Comparison of ENCODE assay signal across 16 cellular contexts in the genomic region with DNA sequence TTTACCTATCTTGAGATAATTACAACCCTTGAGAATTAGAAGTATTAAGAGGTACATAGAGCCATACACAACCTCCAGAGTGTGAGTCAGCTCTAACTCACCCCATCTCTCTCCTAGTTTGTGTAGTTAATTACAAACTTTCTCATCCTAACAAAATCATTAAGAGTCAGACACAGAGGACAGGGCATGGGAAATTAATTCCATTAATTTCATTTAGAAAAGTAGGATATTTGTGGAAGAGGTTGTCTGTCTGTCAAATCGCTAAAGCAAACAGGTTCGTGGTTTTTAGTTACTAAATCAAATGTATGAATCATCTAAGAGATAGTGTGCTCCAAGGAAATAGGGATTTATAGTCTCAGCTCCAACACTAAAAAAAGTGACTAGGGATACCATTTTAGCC.
A peak's percentile ranks its signal among the peaks of the same experiment; 100 is the strongest.
DNase-seq lines count a peak whose midpoint lies in the region; ATAC-seq and TF ChIP-seq lines count a peak whose summit lies in the region.
"Had no signal": no experiment of that assay in that cellular context is flagged by ENCODE, and none has a peak within 500 bp of the region (broad histone marks: within the 10 kb centered on the region; RNA-seq: fewer than 3 reads in every experiment).

No MANE protein-coding gene starts in this region.

- H3K4me1 Mint-ChIP-seq in glutamatergic neuron (ENCODE audit: low read depth, unreplicated experiment): no peaks in the 10 kb centered on the region
- H3K4me1 Mint-ChIP-seq: CD8-positive, alpha-beta memory T cell had no signal

- CTCF ChIA-PET in RWPE1 (lab: Yijun Ruan, JAX): no interaction called here

- TF ChIP-seq CTCF in RWPE1 (conservative IDR thresholded peaks at IDR 0.05; ENCODE audit: low read depth): no peak
- TF ChIP-seq CTCF in epithelial cell of esophagus (IDR thresholded peaks at IDR 0.05; ENCODE audit: insufficient read depth, low read depth, low read length, missing control alignments): no peak
- no peak for TF ChIP-seq CTCF in glutamatergic neuron (IDR thresholded peaks at IDR 0.05; ENCODE audit: partially characterized antibody, unreplicated experiment)
- no peak for TF ChIP-seq CTCF in GM10266 (IDR thresholded peaks at IDR 0.05; ENCODE audit: control insufficient read depth, insufficient read depth, low read depth, missing control alignments)

- H3K36me3 Mint-ChIP-seq in glutamatergic neuron (ENCODE audit: unreplicated experiment): no peaks in the 10 kb centered on the region
- H3K36me3 Mint-ChIP-seq: CD8-positive, alpha-beta memory T cell had no signal

- POLR2A ChIA-PET in RWPE1 (lab: Yijun Ruan, JAX; ENCODE audit: low non-redundant PET): no interaction called here

- H3K4me3 ChIP-seq in epithelial cell of esophagus (ENCODE audit: low read length): no peak overlapping the region

- no peak overlapping the region for H3K4me3 Mint-ChIP-seq in glutamatergic neuron (ENCODE audit: unreplicated experiment)
- H3K4me3 Mint-ChIP-seq: CD8-positive, alpha-beta memory T cell had no signal

- DNase-seq in HT1080 (ENCODE audit: low read depth) (peak; percentile 54), RWPE1 (ENCODE audit: low spot score) (peak; percentile 12), epithelial cell of esophagus (ENCODE audit: low read depth) (peak; percentile 47), putamen (ENCODE audit: low spot score) (peak; percentile 42), glutamatergic neuron (no peak), NCI-H1930 (lab: John Stamatoyannopoulos, UW) (no peak), GM10266 (ENCODE audit: extremely low spot score) (no peak)
- DNase-seq: BE2C; CD8-positive, alpha-beta memory T cell; H7; NCI-H146; NCI-H2227 treated with DMSO at 0.1 percent for 48 hours; NCI-H526; OCI-M1 had no signal

- H3K27ac ChIP-seq in RWPE1: no peak overlapping the region

- no peaks in the 10 kb centered on the region for H3K27me3 Mint-ChIP-seq in glutamatergic neuron (ENCODE audit: unreplicated experiment)
- H3K27me3 Mint-ChIP-seq: CD8-positive, alpha-beta memory T cell had no signal

- ATAC-seq in GM18867 (IDR thresholded peaks at IDR 0.05; ENCODE audit: unreplicated experiment): no peak
- ATAC-seq: Right ventricle myocardium inferior had no signal

- H3K9me3 Mint-ChIP-seq in glutamatergic neuron (ENCODE audit: unreplicated experiment): peaks cover 6% of the 10 kb centered on the region

- no peak overlapping the region for H3K27ac Mint-ChIP-seq in glutamatergic neuron (ENCODE audit: unreplicated experiment)
- H3K27ac Mint-ChIP-seq: CD8-positive, alpha-beta memory T cell had no signal

Comparison
In these comparisons a context has a peak if more than half of its experiments do, and no peak if none do; other contexts are left out.
1. DNase-seq: peak in HT1080 (single experiment), RWPE1 (single experiment), epithelial cell of esophagus (single experiment) and putamen (single experiment); none in glutamatergic neuron (single experiment), NCI-H1930 (0 of 2) and GM10266 (single experiment).